In the genomic region with DNA sequence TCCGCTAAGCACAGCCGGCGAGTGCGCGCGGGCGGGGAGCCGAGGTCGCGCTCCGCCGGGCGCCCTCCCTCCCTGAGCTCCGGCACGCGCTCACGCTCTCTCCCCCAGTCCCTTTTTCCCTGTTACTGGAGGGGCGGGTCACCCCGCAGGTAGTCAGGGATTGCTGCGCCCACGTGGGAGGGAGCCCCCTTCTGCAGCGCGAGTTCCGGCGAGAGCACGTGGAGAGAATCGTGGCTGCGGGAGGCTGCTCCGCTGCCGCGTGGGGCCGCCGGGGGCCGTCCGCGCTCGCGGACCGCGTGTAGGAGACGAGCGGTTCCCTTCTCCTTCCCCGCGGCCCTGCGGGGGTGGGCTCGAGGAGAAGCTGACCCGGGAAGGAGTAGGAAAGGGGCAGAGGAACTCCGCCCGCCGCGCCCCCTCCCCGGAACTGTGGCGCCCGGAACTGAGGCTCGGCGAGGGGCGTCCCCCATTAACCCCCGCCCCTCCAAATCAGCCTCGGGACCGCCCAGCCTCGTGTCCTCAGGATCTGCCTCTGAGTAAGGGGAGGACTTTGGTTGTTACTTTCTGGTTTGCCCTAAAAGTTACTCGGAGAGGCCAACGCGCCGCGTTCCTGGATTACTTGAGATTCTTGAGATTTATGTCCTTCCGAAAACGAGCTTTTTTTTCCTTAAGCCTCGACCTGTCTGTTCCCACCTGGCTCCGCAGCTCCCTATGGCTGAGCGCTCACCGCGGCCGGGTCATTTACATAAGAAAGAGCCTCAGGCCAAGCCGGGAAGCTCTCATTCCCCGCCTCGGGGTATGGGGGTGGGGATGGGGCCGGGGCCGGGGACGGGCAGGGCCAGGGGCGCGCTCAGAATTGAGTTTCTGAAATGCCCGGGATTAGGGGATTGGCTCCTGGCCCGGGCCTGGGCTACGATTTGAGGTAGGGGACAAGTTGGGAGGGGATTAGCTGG, we compare ENCODE assay signal across 8 cellular contexts.
DNase-seq lines count a peak whose midpoint lies in the region; ATAC-seq lines count a peak whose summit lies in the region.

No MANE protein-coding gene starts in this region.

- intact Hi-C loops in dendritic cell treated with granulocyte-macrophage colony-stimulating factor and Interleukin-4, amounts not matched to agents 40 ng/mL and 50 ng/mL, for 4 days (cut with micrococcal nuclease): loop anchor here (1.0 kb wide), 1 partner anchor 120 kb away; no protein-coding TSS in a partner anchor

- DNase-seq in NCI-H510A treated with DMSO at 0.1 percent for 48 hours (lab: John Stamatoyannopoulos, UW): peak; percentile 7
- no peak for DNase-seq in NCI-H510A (lab: John Stamatoyannopoulos, UW)
- peak; percentile 22 to 48 for DNase-seq in NCI-H1930 (lab: John Stamatoyannopoulos, UW)
- DNase-seq in activated CD4-positive, CD25-positive, alpha-beta regulatory T cell treated with anti-CD3 and anti-CD28 coated beads, Interleukin-2, amount 50 U/mL, for 16 hours (ENCODE audit: low read depth, low spot score): peak; percentile 39
- DNase-seq in memory B cell (ENCODE audit: low spot score in 2 of 2): peak; percentile 27 to 60
- peak; percentile 42 to 58 for DNase-seq in stimulated activated CD8-positive, alpha-beta memory T cell treated with anti-CD3 and anti-CD28 coated beads, Interleukin-4, amount 100 ng/mL, for 4 hours (ENCODE audit: low read depth in 2 of 2, low spot score in 1 of 2)

- H3K9me3 Mint-ChIP-seq in dendritic cell treated with granulocyte-macrophage colony-stimulating factor and Interleukin-4, amounts not matched to agents 40 ng/mL and 50 ng/mL, for 4 days: no peaks in the 10 kb centered on the region
- no peaks in the 10 kb centered on the region for H3K9me3 Mint-ChIP-seq in memory B cell

- H3K27ac Mint-ChIP-seq in dendritic cell treated with granulocyte-macrophage colony-stimulating factor and Interleukin-4, amounts not matched to agents 40 ng/mL and 50 ng/mL, for 4 days: peak overlapping the region; percentile 89
- peak overlapping the region; percentile 86 for H3K27ac Mint-ChIP-seq in memory B cell

- ATAC-seq in HG02798 (IDR thresholded peaks at IDR 0.05; ENCODE audit: poor library complexity, unreplicated experiment): peak; percentile 56
- peak; percentile 30 for ATAC-seq in memory B cell (ENCODE audit: low read depth)

- H3K27me3 Mint-ChIP-seq in dendritic cell treated with granulocyte-macrophage colony-stimulating factor and Interleukin-4, amounts not matched to agents 40 ng/mL and 50 ng/mL, for 4 days: no peaks in the 10 kb centered on the region
- no peaks in the 10 kb centered on the region for H3K27me3 Mint-ChIP-seq in memory B cell

- H3K36me3 Mint-ChIP-seq in dendritic cell treated with granulocyte-macrophage colony-stimulating factor and Interleukin-4, amounts not matched to agents 40 ng/mL and 50 ng/mL, for 4 days (ENCODE audit: low read depth): peaks cover 27% of the 10 kb centered on the region
- H3K36me3 Mint-ChIP-seq in memory B cell: no peaks in the 10 kb centered on the region

- H3K4me3 Mint-ChIP-seq in dendritic cell treated with granulocyte-macrophage colony-stimulating factor and Interleukin-4, amounts not matched to agents 40 ng/mL and 50 ng/mL, for 4 days: peak overlapping the region; percentile 91
- peak overlapping the region; percentile 91 for H3K4me3 Mint-ChIP-seq in memory B cell

- H3K4me1 Mint-ChIP-seq in dendritic cell treated with granulocyte-macrophage colony-stimulating factor and Interleukin-4, amounts not matched to agents 40 ng/mL and 50 ng/mL, for 4 days (ENCODE audit: low read depth): peaks cover 69% of the 10 kb centered on the region
- H3K4me1 Mint-ChIP-seq in memory B cell: peaks cover 17% of the 10 kb centered on the region
